24 cellular contexts compared by ENCODE assay signal in genomic region chr13:22252281-22252830, GRCh38.
"Had no signal": no experiment of that assay in that cellular context is flagged by ENCODE, and none has a peak within 500 bp of the region (broad histone marks: within the 10 kb centered on the region; RNA-seq: fewer than 3 reads in every experiment).

No MANE protein-coding gene starts in this region.

- H3K4me1 Mint-ChIP-seq: memory B cell, nephron, neural crest cell had no signal

- DNase-seq: hippocampal formation; kidney glomerular epithelial cell; left cardiac atrium; left ventricle myocardium superior; naive thymus-derived CD8-positive, alpha-beta T cell; ovary; retina; right cardiac atrium; stimulated activated CD4-positive, alpha-beta T cell treated with anti-CD3 and anti-CD28 coated beads, Interleukin-12 subunit alpha, Interleukin-12 subunit beta, amount 100 ng/mL, for 4 hours; stimulated activated CD4-positive, alpha-beta T cell treated with anti-CD3 and anti-CD28 coated beads, Interleukin-15, amount 100 ng/mL, for 24 hours; stimulated activated CD4-positive, alpha-beta T cell treated with anti-CD3 and anti-CD28 coated beads, Interleukin-2, amount 100 ng/mL, for 24 hours; stimulated activated CD4-positive, alpha-beta T cell treated with anti-CD3 and anti-CD28 coated beads, Interleukin-4, amount 100 ng/mL, for 1 hour; stimulated activated naive B cell treated with anti-CD40 and anti-IgM and Interleukin-4, amounts not matched to agents 10 μg/mL and 1 μg/mL and 100 μg/mL, for 72 hours; stimulated activated naive CD8-positive, alpha-beta T cell treated with anti-CD3 and anti-CD28 coated beads, Interleukin-15, Interleukin-2, amounts not matched to agents 100 U/mL and 50 U/mL, for 24 hours; stomach; tibial artery; upper lobe of right lung had no signal

- H3K36me3 Mint-ChIP-seq: memory B cell; naive thymus-derived CD8-positive, alpha-beta T cell; stimulated activated naive B cell treated with anti-CD40 and anti-IgM and Interleukin-4, amounts not matched to agents 10 μg/mL and 1 μg/mL and 100 μg/mL, for 72 hours had no signal

- H3K27ac Mint-ChIP-seq: memory B cell; nephron; stimulated activated naive B cell treated with anti-CD40 and anti-IgM and Interleukin-4, amounts not matched to agents 10 μg/mL and 1 μg/mL and 100 μg/mL, for 72 hours had no signal

- ATAC-seq: left cardiac atrium; left lobe of liver; left ventricle myocardium superior; naive thymus-derived CD8-positive, alpha-beta T cell; right cardiac atrium; sciatic nerve; stimulated activated naive B cell treated with anti-CD40 and anti-IgM and Interleukin-4, amounts not matched to agents 10 μg/mL and 1 μg/mL and 100 μg/mL, for 72 hours; stimulated activated naive CD8-positive, alpha-beta T cell treated with anti-CD3 and anti-CD28 coated beads, Interleukin-15, Interleukin-2, amounts not matched to agents 100 U/mL and 50 U/mL, for 24 hours; upper lobe of right lung had no signal

- FAIRE-seq: keratinocyte, urothelium cell line had no signal

- H3K4me3 Mint-ChIP-seq: memory B cell; naive thymus-derived CD8-positive, alpha-beta T cell; nephron; neural crest cell; stimulated activated naive B cell treated with anti-CD40 and anti-IgM and Interleukin-4, amounts not matched to agents 10 μg/mL and 1 μg/mL and 100 μg/mL, for 72 hours had no signal

- H3K9me3 Mint-ChIP-seq: memory B cell; naive thymus-derived CD8-positive, alpha-beta T cell; nephron; neural crest cell had no signal
